8 cellular contexts compared by ENCODE assay signal in the genomic region with DNA sequence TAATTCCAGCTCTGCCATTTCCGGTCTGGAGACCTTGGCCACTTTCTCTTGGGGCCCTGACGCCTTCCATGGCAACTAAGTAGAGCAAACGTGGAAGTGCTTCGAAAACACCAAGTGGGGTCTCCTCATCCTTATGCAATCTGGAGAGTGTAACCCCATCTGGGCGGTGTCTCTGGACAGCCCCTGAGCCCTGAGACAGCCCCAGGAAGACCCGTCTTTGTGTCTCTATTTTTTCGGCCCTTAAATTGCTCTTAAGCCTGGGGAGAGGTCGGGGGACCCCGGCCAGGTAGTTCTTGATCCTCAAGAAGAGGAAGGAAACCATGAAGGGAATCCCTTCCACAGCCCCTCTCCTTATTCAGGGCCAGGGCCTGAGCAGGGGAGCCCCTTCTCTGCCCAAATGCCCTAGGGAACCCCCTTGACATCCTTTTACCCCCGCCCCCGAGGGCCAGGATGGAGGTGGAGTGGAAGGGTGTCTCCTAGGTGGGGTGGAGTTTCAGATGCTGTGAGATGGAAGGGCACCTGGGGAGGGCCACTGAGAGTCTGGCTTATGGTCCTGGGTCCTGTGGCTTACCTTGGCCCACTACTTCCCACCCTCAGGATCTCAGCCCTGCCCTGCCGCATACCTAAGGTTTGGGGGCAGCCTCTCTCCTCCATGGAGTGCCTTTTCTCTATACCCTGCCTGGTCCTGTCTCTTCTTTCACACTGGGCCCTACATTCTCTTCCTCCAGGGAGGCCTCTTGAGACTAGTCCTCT. TPM values are rescaled to one million over a fixed set of nuclear protein-coding genes. Genes with fewer than 3 reads are reported as not detected.
DNase-seq lines count a peak whose midpoint lies in the region; ATAC-seq and TF ChIP-seq lines count a peak whose summit lies in the region.

No MANE protein-coding gene starts in this region.

- H2AK5ac ChIP-seq in neuronal stem cell (ENCODE audit: low read depth, low read length) = peak overlapping the region; percentile 88

- peak overlapping the region; percentile 30 for H3K4ac ChIP-seq in neuronal stem cell (ENCODE audit: low read length)

- no peak overlapping the region for H3K23ac ChIP-seq in neuronal stem cell (ENCODE audit: low read depth, low read length, poor library complexity)

- no peak overlapping the region for H4K91ac ChIP-seq in neuronal stem cell (ENCODE audit: low read depth, low read length, poor library complexity)

- peak overlapping the region; percentile 35 for H2BK12ac ChIP-seq in neuronal stem cell (ENCODE audit: low read length)

- H4K20me1 ChIP-seq in BLaER1 (peaks cover 6% of the 10 kb centered on the region), OCI-LY3 (ENCODE audit: insufficient read depth, low read length) (no peaks in the 10 kb centered on the region)

- peak overlapping the region; percentile 72 for H3K27ac Mint-ChIP-seq in endothelial cell (ENCODE audit: unreplicated experiment)

- H3K36me3 ChIP-seq in BLaER1 (no peaks in the 10 kb centered on the region), OCI-LY3 (replicated peaks; ENCODE audit: low read depth, low read length) (no peaks in the 10 kb centered on the region), neuronal stem cell (replicated peaks in 1 of 2; ENCODE audit: control insufficient read depth in 2 of 2, insufficient read depth in 2 of 2, low read length in 2 of 2) (no peaks in the 10 kb centered on the region)

- peak overlapping the region; percentile 14 for H3K14ac ChIP-seq in neuronal stem cell (ENCODE audit: low read length)

- peak overlapping the region; percentile 69 for H3K18ac ChIP-seq in neuronal stem cell (ENCODE audit: low read length)

- H3K4me2 ChIP-seq in BLaER1 (peak overlapping the region; percentile 97), OCI-LY3 (ENCODE audit: low read length) (peak overlapping the region; percentile 98), neuronal stem cell (ENCODE audit: insufficient read depth, low read length, poor library complexity, severe bottlenecking) (peak overlapping the region; percentile 59)

- no peak for ATAC-seq in HG03175 (IDR thresholded peaks at IDR 0.05; ENCODE audit: unreplicated experiment)

- peak overlapping the region; percentile 88 for H2BK120ac ChIP-seq in neuronal stem cell (ENCODE audit: low read depth, low read length)

- no peaks in the 10 kb centered on the region for H3K79me1 ChIP-seq in neuronal stem cell (ENCODE audit: low read depth, low read length)

- H2AFZ ChIP-seq in OCI-LY3 (ENCODE audit: low read depth, low read length) (peak overlapping the region; percentile 64; the same call in 1 of the 2 replicates), neuronal stem cell (ENCODE audit: low read length) (peak overlapping the region; percentile 92)

- H3K4me1 Mint-ChIP-seq in endothelial cell (ENCODE audit: unreplicated experiment) = peaks cover 24% of the 10 kb centered on the region

- no peak overlapping the region for H4K8ac ChIP-seq in neuronal stem cell (ENCODE audit: low read depth, low read length)

- DNase-seq in endothelial cell (ENCODE audit: low spot score) (no peak), neuronal stem cell (ENCODE audit: low spot score) (no peak), iPS-NIHi11 (ENCODE audit: low spot score) (no peak), CD1c-positive myeloid dendritic cell (ENCODE audit: extremely low spot score) (no peak)
- no peak for DNase-seq in activated CD4-positive, alpha-beta T cell treated with anti-CD3 and anti-CD28 coated beads, Interleukin-2, amount 50 U/mL, for 48 hours

- no peak for TF ChIP-seq CTCF in OCI-LY3 (IDR thresholded peaks at IDR 0.05; ENCODE audit: low read depth, low read length)
- TF ChIP-seq CTCF in endothelial cell (IDR thresholded peaks at IDR 0.05; ENCODE audit: unreplicated experiment) = no peak

- H3K4me3 Mint-ChIP-seq in endothelial cell (ENCODE audit: unreplicated experiment) = peak overlapping the region; percentile 72

- H3K9me3 ChIP-seq in BLaER1 (no peaks in the 10 kb centered on the region), OCI-LY3 (ENCODE audit: insufficient read depth, low read length) (no peaks in the 10 kb centered on the region), neuronal stem cell (replicated peaks in 1 of 2; ENCODE audit: control insufficient read depth in 2 of 2, insufficient read depth in 1 of 2, low read depth in 1 of 2, low read length in 2 of 2) (no peaks in the 10 kb centered on the region)

- no peaks in the 10 kb centered on the region for H3K9me3 Mint-ChIP-seq in endothelial cell (ENCODE audit: unreplicated experiment)

- H3K27me3 Mint-ChIP-seq in endothelial cell (ENCODE audit: unreplicated experiment) = peaks cover 24% of the 10 kb centered on the region

- H3K27me3 ChIP-seq in BLaER1 = no peaks in the 10 kb centered on the region
- H3K27me3 ChIP-seq in OCI-LY3 (ENCODE audit: low read depth, low read length) = peaks cover 36% of the 10 kb centered on the region
- H3K27me3 ChIP-seq in neuronal stem cell (ENCODE audit: control insufficient read depth in 3 of 3, insufficient read depth in 3 of 3, low read depth in 1 of 3, low read length in 3 of 3) = peaks cover 0 to 26% (median 8%) of the 10 kb centered on the region in 3 experiments

- H3K79me2 ChIP-seq in OCI-LY3 (ENCODE audit: low read length) = no peaks in the 10 kb centered on the region

- H2BK15ac ChIP-seq in neuronal stem cell (ENCODE audit: low read length) = peak overlapping the region; percentile 50

- peak overlapping the region; percentile 76 for H3K27ac ChIP-seq in BLaER1
- H3K27ac ChIP-seq in OCI-LY3 (ENCODE audit: low read length) = no peak overlapping the region
- H3K27ac ChIP-seq in neuronal stem cell (replicated peaks; ENCODE audit: low read length) = no peak overlapping the region

- H3K9ac ChIP-seq in BLaER1 (peak overlapping the region; percentile 71; the same call in 1 of the 2 replicates), OCI-LY3 (ENCODE audit: low read length) (peak overlapping the region; percentile 66), neuronal stem cell (ENCODE audit: low read depth, low read length, poor library complexity) (peak overlapping the region; percentile 47)

- no peaks in the 10 kb centered on the region for H3K36me3 Mint-ChIP-seq in endothelial cell (ENCODE audit: low read depth, unreplicated experiment)

- H2BK5ac ChIP-seq in neuronal stem cell (ENCODE audit: low read length) = no peak overlapping the region

- WGBS in neuronal stem cell (ENCODE audit: extremely low coverage in 2 of 2, insufficient read length in 2 of 2, insufficient replicate concordance in 1 of 2), 2 donors = no CpG with 5 or more reads among the region's 12 CpGs

- H3K4me1 ChIP-seq in BLaER1 = peaks cover 81% of the 10 kb centered on the region
- H3K4me1 ChIP-seq in OCI-LY3 (ENCODE audit: low read length) = peaks cover 24% of the 10 kb centered on the region
- peaks cover 16 to 23% of the 10 kb centered on the region in 2 donors for H3K4me1 ChIP-seq in neuronal stem cell (ENCODE audit: control insufficient read depth in 2 of 2, insufficient read depth in 1 of 2, low read depth in 1 of 2, low read length in 2 of 2)

- peak overlapping the region; percentile 60 for H3K4me3 ChIP-seq in BLaER1
- H3K4me3 ChIP-seq in OCI-LY3 (ENCODE audit: low read length) = peak overlapping the region; percentile 83
- H3K4me3 ChIP-seq in neuronal stem cell (ENCODE audit: low read length in 2 of 2) = peak overlapping the region in 1 of 2 donors; percentile 33

RNA-seq across cellular contexts. Expression of gene NR4A1, which starts 17.6 kb away (rescaled TPM):
- 1.0 TPM for total RNA-seq in endothelial cell (ENCODE audit: unreplicated experiment)
- 46.2 TPM for polyA plus RNA-seq in neuronal stem cell (2013, experiment 1 of 2)
- 44.5 TPM for polyA plus RNA-seq in neuronal stem cell (2013, experiment 2 of 2)

RNA-seq across cellular contexts. Expression of gene TAMALIN, which starts 26.9 kb away (rescaled TPM):
- total RNA-seq in endothelial cell (ENCODE audit: unreplicated experiment) = 29.7 TPM
- 11.1 TPM for polyA plus RNA-seq in neuronal stem cell (2013, experiment 1 of 2)
- 10.9 TPM for polyA plus RNA-seq in neuronal stem cell (2013, experiment 2 of 2)

RNA-seq across cellular contexts. Expression of gene ATG101, which starts 36.1 kb away (rescaled TPM):
- total RNA-seq in endothelial cell (ENCODE audit: unreplicated experiment) = 30.6 TPM
- 16.4 TPM for polyA plus RNA-seq in neuronal stem cell (2013, experiment 1 of 2)
- 15.2 TPM for polyA plus RNA-seq in neuronal stem cell (2013, experiment 2 of 2)

RNA-seq across cellular contexts. Expression of gene SMIM41, which starts 45.8 kb away (rescaled TPM):
- total RNA-seq in endothelial cell (ENCODE audit: unreplicated experiment) = not detected
- polyA plus RNA-seq in neuronal stem cell (2013, experiment 1 of 2) = 0.38 TPM
- 0.18 TPM for polyA plus RNA-seq in neuronal stem cell (2013, experiment 2 of 2)
